1 cellular context compared by ENCODE assay signal in the genomic region with DNA sequence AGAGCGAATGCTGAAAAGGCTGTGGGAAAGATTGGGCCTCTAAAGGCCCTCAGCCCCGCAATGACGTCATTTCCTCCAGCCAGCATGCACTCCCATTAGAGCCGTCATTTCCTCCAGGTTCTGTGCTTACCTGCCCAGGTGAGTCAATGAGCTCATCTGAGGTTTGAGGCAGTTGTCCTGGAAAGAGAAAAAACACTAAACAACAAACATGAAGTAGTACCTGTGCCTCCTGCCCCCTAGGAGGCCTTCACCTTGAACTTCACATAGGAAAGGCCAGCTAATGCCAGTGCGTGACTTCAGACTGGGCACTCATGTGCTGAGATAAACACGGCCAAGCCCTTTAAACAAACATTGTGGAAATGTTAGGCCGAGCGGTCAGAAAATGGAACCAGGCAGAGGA.
TF ChIP-seq lines count a peak whose summit lies in the region.

No MANE protein-coding gene starts in this region.

TF ChIP-seq in HepG2, 621 proteins besides CTCF, POLR2A, EP300 and RAD21 (continued from another document):
- TF ChIP-seq, protein P1, sequence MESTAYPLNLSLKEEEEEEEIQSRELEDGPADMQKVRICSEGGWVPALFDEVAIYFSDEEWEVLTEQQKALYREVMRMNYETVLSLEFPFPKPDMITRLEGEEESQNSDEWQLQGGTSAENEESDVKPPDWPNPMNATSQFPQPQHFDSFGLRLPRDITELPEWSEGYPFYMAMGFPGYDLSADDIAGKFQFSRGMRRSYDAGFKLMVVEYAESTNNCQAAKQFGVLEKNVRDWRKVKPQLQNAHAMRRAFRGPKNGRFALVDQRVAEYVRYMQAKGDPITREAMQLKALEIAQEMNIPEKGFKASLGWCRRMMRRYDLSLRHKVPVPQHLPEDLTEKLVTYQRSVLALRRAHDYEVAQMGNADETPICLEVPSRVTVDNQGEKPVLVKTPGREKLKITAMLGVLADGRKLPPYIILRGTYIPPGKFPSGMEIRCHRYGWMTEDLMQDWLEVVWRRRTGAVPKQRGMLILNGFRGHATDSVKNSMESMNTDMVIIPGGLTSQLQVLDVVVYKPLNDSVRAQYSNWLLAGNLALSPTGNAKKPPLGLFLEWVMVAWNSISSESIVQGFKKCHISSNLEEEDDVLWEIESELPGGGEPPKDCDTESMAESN (CRISPR knock-in tag; conservative IDR thresholded peaks at IDR 0.05), result no peak
- TF ChIP-seq CENPX (CRISPR knock-in tag; IDR thresholded peaks at IDR 0.05) (no peak), ZNF333 (CRISPR knock-in tag; IDR thresholded peaks at IDR 0.05; ENCODE audit: borderline replicate concordance) (no peak), BCLAF1 (IDR thresholded peaks at IDR 0.05) (no peak), HOXA7 (CRISPR knock-in tag; IDR thresholded peaks at IDR 0.05) (no peak), ZNF224 (CRISPR knock-in tag; IDR thresholded peaks at IDR 0.05) (no peak), CREB1 (IDR thresholded peaks at IDR 0.05) (peak; percentile 90), CREB1 (CRISPR knock-in tag; IDR thresholded peaks at IDR 0.05) (no peak), ATF7 (IDR thresholded peaks at IDR 0.05) (peak; percentile 98), ATF7 (CRISPR knock-in tag; IDR thresholded peaks at IDR 0.05) (no peak), ZNF276 (CRISPR knock-in tag; IDR thresholded peaks at IDR 0.05; ENCODE audit: low read depth) (no peak), ZNF639 (CRISPR knock-in tag; conservative IDR thresholded peaks at IDR 0.05) (no peak)
